ENCODE assay signal across 8 cellular contexts in the genomic region with DNA sequence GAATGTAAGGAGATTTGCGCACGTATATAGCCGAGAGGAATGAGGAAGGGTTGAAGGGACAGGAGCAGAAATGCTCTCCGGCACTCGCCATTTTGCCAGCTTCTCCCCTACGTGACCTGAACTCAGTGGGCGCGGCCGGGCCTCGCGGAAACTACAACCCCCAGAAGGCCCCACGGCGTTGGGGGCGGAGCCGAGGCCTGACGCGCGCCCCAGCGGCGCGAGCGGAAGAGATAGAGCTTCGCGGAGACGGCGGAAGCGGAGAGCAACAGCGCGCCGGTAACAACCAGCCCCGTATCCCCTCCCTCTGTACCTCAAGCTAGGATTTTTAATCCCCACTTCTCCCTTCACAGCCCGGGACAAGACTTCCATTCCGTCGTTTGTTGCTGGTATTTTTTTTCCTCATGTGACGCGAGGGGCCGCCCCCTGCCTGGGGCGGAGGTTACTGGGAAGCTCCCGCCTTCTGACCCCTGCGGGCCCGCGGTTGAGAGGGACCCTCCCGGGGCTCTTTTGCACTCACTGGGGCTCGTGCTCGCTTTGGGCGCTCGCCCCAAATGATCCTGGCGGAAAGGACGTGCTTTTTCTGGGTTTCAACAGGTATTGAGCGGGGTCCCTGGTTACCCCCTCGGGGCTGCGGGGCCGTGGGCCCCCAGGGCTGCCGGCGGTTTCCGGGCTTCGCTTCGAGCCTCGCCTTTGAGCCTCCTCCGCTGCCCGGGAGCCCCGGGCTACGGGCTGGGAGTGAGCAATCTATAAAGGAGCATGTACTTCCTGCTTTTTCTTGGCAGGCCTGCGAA. TPM values are rescaled to one million over a fixed set of nuclear protein-coding genes. Genes with fewer than 3 reads are reported as not detected.
DNase-seq lines count a peak whose midpoint lies in the region; ATAC-seq and TF ChIP-seq lines count a peak whose summit lies in the region.

A gene (plus strand): TSS at position 227 of the 791 bp plus-strand sequence. CDS start 73,458 bp downstream, outside the sequence.

- DNase-seq in GM10266 (ENCODE audit: extremely low spot score) (peak; percentile 86), NCI-H1048 (lab: John Stamatoyannopoulos, UW) (peak; percentile 80), SKM-1 treated with dmso at 0.1 percent for 144 hours (lab: John Stamatoyannopoulos, UW; ENCODE audit: unreplicated experiment) (peak; percentile 83), head of caudate nucleus (peak; percentile 79 to 96 (median 92)), osteocyte (ENCODE audit: extremely low spot score, unreplicated experiment) (peak; percentile 94), thoracic aorta (ENCODE audit: low spot score) (peak; percentile 46)

- H3K36me3 ChIP-seq in thoracic aorta, result no peaks in the 10 kb centered on the region

- no peak for TF ChIP-seq CTCF in GM10266 (IDR thresholded peaks at IDR 0.05; ENCODE audit: control insufficient read depth, insufficient read depth, low read depth, missing control alignments)
- no peak for TF ChIP-seq CTCF in osteocyte (IDR thresholded peaks at IDR 0.05)
- TF ChIP-seq CTCF in thoracic aorta (IDR thresholded peaks at IDR 0.05), result no peak

- H3K27ac ChIP-seq in thoracic aorta, result peak within 1 kb of the TSS; percentile 69 to 73

- H3K4me3 ChIP-seq in thoracic aorta, result peak within 1 kb of the TSS; percentile 95

- peaks cover under 1% of the 10 kb centered on the region for H3K27me3 Mint-ChIP-seq in activated naive CD8-positive, alpha-beta T cell
- peaks cover 6% of the 10 kb centered on the region for H3K27me3 Mint-ChIP-seq in osteocyte (ENCODE audit: unreplicated experiment)

- H3K9me3 ChIP-seq in thoracic aorta, result no peaks in the 10 kb centered on the region

- peak within 1 kb of the TSS; percentile 95 for H3K4me3 Mint-ChIP-seq in activated naive CD8-positive, alpha-beta T cell
- H3K4me3 Mint-ChIP-seq in osteocyte (ENCODE audit: unreplicated experiment), result peak within 1 kb of the TSS; percentile 89

- intact Hi-C loops in head of caudate nucleus (cut with DNase I), result no loop called here

- H3K27ac Mint-ChIP-seq in activated naive CD8-positive, alpha-beta T cell, result peak within 1 kb of the TSS; percentile 96
- peak within 1 kb of the TSS; percentile 94 for H3K27ac Mint-ChIP-seq in osteocyte (ENCODE audit: unreplicated experiment)

- ATAC-seq in HG02588 (IDR thresholded peaks at IDR 0.05; ENCODE audit: unreplicated experiment) (peak; percentile 90), thoracic aorta (ENCODE audit: insufficient number of reproducible peaks, low FRiP score, low read depth) (peak; percentile 78)

- H3K9me3 Mint-ChIP-seq in activated naive CD8-positive, alpha-beta T cell (ENCODE audit: low read depth), result no peaks in the 10 kb centered on the region
- H3K9me3 Mint-ChIP-seq in osteocyte (ENCODE audit: unreplicated experiment), result peaks cover 3% of the 10 kb centered on the region

- peaks cover 41% of the 10 kb centered on the region for H3K4me1 Mint-ChIP-seq in activated naive CD8-positive, alpha-beta T cell (ENCODE audit: low read depth)
- H3K4me1 Mint-ChIP-seq in osteocyte (ENCODE audit: unreplicated experiment), result peaks cover 27% of the 10 kb centered on the region

- peaks cover 2% of the 10 kb centered on the region for H3K36me3 Mint-ChIP-seq in activated naive CD8-positive, alpha-beta T cell
- H3K36me3 Mint-ChIP-seq in osteocyte (ENCODE audit: unreplicated experiment), result no peaks in the 10 kb centered on the region

- no peaks in the 10 kb centered on the region for H3K27me3 ChIP-seq in thoracic aorta (replicated peaks; ENCODE audit: insufficient read depth)

- peaks cover 10 to 16% of the 10 kb centered on the region in 2 donors for H3K4me1 ChIP-seq in thoracic aorta (ENCODE audit: control insufficient read depth in 1 of 2, low read depth in 2 of 2)

RNA-seq across cellular contexts. Expression of the gene that starts here (rescaled TPM):
- total RNA-seq in osteocyte (11.3 TPM in 2 replicates), thoracic aorta (10 to 100 TPM; 12.3 to 14.3 TPM)

Comparison
In these comparisons a context has a peak if more than half of its experiments do, and no peak if none do; other contexts are left out.
1. Peak in every context shown above with its lines: DNase-seq, ATAC-seq, H3K4me3 ChIP-seq and H3K27ac ChIP-seq.